In the genomic region with DNA sequence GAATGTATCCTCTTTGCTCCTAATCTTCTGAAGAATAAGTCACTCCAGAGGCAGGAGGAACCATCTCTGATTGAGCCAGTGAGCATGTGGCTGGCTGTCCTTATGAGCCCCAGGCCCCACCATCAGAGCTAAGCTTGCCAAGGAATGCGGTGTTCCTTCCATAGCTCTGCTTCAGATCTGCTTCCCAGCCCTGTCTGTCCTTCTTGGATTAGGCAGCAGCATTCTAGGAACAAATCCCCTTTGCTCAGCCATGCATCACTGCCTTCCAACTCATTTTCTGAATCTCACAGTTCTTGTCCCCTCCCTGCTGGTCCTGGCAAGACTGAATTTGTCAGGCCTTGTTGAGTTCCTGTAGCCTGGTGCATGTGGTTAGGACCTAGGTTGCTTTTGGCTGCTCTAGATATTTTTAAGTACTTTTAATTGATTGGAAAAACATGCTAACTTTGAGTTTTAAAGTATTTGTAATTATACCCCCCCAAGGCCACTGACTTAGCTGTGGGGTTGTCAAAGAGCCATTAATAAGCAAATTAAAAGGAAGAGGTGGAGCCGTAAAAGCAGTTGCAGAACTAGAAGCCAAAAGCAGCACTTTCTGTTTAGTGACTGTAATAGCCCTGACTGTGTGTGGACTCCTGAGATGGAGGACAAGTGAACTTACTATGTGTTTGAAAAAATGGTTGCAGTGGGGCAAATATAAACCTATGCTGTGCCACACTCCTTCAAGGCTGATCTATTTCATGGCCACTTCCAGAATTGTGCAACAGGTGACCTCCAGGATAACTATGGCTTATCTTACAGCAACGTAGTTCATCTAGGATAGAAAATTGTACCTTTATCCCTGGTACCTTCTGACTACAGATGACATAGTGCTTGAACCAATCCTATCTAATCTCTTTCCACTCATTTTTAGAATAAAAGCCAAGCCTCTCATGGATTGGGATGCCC, we compare ENCODE assay signal across 10 cellular contexts.
A peak's percentile ranks its signal among the peaks of the same experiment; 100 is the strongest.
DNase-seq lines count a peak whose midpoint lies in the region; ATAC-seq and TF ChIP-seq lines count a peak whose summit lies in the region.
"Had no signal": no experiment of that assay in that cellular context is flagged by ENCODE, and none has a peak within 500 bp of the region (broad histone marks: within the 10 kb centered on the region; RNA-seq: fewer than 3 reads in every experiment).

No MANE protein-coding gene starts in this region.

- peaks cover 8% of the 10 kb centered on the region; the same call in 1 of the 2 replicates for H3K9me2 ChIP-seq in GM23338 (ENCODE audit: insufficient read depth)

- H3K4me2 ChIP-seq in GM23338 = no peak overlapping the region
- H3K4me2 ChIP-seq in mesenchymal stem cell (ENCODE audit: low read length, poor library complexity, severe bottlenecking) = no peak overlapping the region

- H3K27me3 ChIP-seq in GM23338 (ENCODE audit: insufficient read depth) = no peaks in the 10 kb centered on the region
- no peaks in the 10 kb centered on the region for H3K27me3 ChIP-seq in mesenchymal stem cell (ENCODE audit: control insufficient read depth in 1 of 2, insufficient read depth in 1 of 2, low read length in 2 of 2)

- H3K23ac ChIP-seq in mesenchymal stem cell (ENCODE audit: low read length in 2 of 2) = no peak overlapping the region

- no peak for TF ChIP-seq CTCF in GM23338 (conservative IDR thresholded peaks at IDR 0.05; ENCODE audit: low read depth in 2 of 2)

- DNase-seq in AG08395 (ENCODE audit: low spot score) = peak; percentile 41
- DNase-seq in GM23338 (ENCODE audit: low spot score) = no peak
- peak; percentile 98 for DNase-seq in cerebellar cortex (ENCODE audit: low spot score)
- no peak for DNase-seq in mesenchymal stem cell
- no peak for DNase-seq in COLO829 (ENCODE audit: low spot score)
- no peak for DNase-seq in activated effector memory CD4-positive, alpha-beta T cell treated with Interleukin-2 at 50 U/mL for 16 hours
- no peak for DNase-seq in activated CD4-positive, CD25-positive, alpha-beta regulatory T cell (lab: John Stamatoyannopoulos, UW)
- DNase-seq: NCI-H1105; stimulated activated CD4-positive, alpha-beta T cell treated with anti-CD3 and anti-CD28 coated beads, Interleukin-4, amount 100 ng/mL, for 24 hours had no signal

- ATAC-seq in GM23338 (no peak; the same call in 2 of the 3 replicates), GM21447 (IDR thresholded peaks at IDR 0.05; ENCODE audit: unreplicated experiment) (no peak)

- no peak overlapping the region for H4K8ac ChIP-seq in mesenchymal stem cell (ENCODE audit: low read length)

- H3K4me3 ChIP-seq in GM23338 = no peak overlapping the region
- H3K4me3 ChIP-seq in mesenchymal stem cell (ENCODE audit: insufficient read depth in 1 of 2, low read depth in 1 of 2, low read length in 2 of 2) = no peak overlapping the region

- H2BK120ac ChIP-seq in mesenchymal stem cell (ENCODE audit: low read depth, low read length) = no peak overlapping the region

- no peak overlapping the region for H3K14ac ChIP-seq in mesenchymal stem cell (ENCODE audit: low read length in 2 of 2)

- H3K27me3 Mint-ChIP-seq in GM23338 (ENCODE audit: insufficient read depth, low read depth, poor library complexity) = peaks cover 2% of the 10 kb centered on the region

- peaks cover 8% of the 10 kb centered on the region for H3K4me1 Mint-ChIP-seq in GM23338

- H3K4me1 ChIP-seq in GM23338 (ENCODE audit: insufficient read depth) = no peaks in the 10 kb centered on the region
- H3K4me1 ChIP-seq in mesenchymal stem cell (ENCODE audit: control insufficient read depth, insufficient read depth, low read depth, low read length) = peaks cover 2% of the 10 kb centered on the region

- no peaks in the 10 kb centered on the region for H3K79me1 ChIP-seq in mesenchymal stem cell (replicated peaks; ENCODE audit: low read length, poor library complexity, severe bottlenecking)

- H3K27ac Mint-ChIP-seq in GM23338 = no peak overlapping the region

- H2BK15ac ChIP-seq in mesenchymal stem cell (ENCODE audit: low read depth, poor library complexity, severe bottlenecking) = no peak overlapping the region

- peak overlapping the region; percentile 80 for H2AFZ ChIP-seq in GM23338
- H2AFZ ChIP-seq in mesenchymal stem cell (ENCODE audit: low read depth, low read length) = no peak overlapping the region

- no peak overlapping the region for H3K4me3 Mint-ChIP-seq in GM23338

- no peaks in the 10 kb centered on the region for H3K36me3 Mint-ChIP-seq in GM23338 (ENCODE audit: low read depth)

- H3K27ac ChIP-seq in GM23338 (ENCODE audit: low read depth) (no peak overlapping the region), mesenchymal stem cell (ENCODE audit: low read length, poor library complexity, severe bottlenecking) (no peak overlapping the region)

- H2AK5ac ChIP-seq in mesenchymal stem cell (ENCODE audit: low read length, severe bottlenecking) = no peak overlapping the region

- no peaks in the 10 kb centered on the region for H3K36me3 ChIP-seq in GM23338 (ENCODE audit: insufficient read depth)
- H3K36me3 ChIP-seq in mesenchymal stem cell (ENCODE audit: control insufficient read depth in 1 of 2, insufficient read depth in 2 of 2, low read depth in 1 of 2, low read length in 2 of 2) = no peaks in the 10 kb centered on the region

- H3K18ac ChIP-seq in mesenchymal stem cell (ENCODE audit: low read depth in 1 of 2, low read length in 2 of 2) = peak overlapping the region in 1 of 2 experiments; percentile 38

- no peaks in the 10 kb centered on the region for H3K79me2 ChIP-seq in GM23338 (replicated peaks; ENCODE audit: insufficient read depth)

- 95% methylated on average over 3 of the region's 3 CpGs for WGBS in mesenchymal stem cell

- no peak overlapping the region for H3K9ac ChIP-seq in mesenchymal stem cell (ENCODE audit: low read length)

- no peaks in the 10 kb centered on the region for H3F3A ChIP-seq in GM23338 (replicated peaks; ENCODE audit: low read depth)

- H4K20me1 ChIP-seq in GM23338 (replicated peaks; ENCODE audit: insufficient read depth) = no peaks in the 10 kb centered on the region

- peak overlapping the region; percentile 2 for H4K91ac ChIP-seq in mesenchymal stem cell (ENCODE audit: low read length)

- no peak overlapping the region for H3K4ac ChIP-seq in mesenchymal stem cell (ENCODE audit: low read depth in 1 of 2, low read length in 2 of 2)

- H2BK5ac ChIP-seq in mesenchymal stem cell (ENCODE audit: low read depth, low read length, poor library complexity, severe bottlenecking) = no peak overlapping the region

- no peaks in the 10 kb centered on the region for H3K9me3 ChIP-seq in mesenchymal stem cell (ENCODE audit: control insufficient read depth, low read length)

- H3K9me3 Mint-ChIP-seq in GM23338 = no peaks in the 10 kb centered on the region

- no peak overlapping the region for H2BK12ac ChIP-seq in mesenchymal stem cell (ENCODE audit: low read length in 2 of 2)

TF ChIP-seq in GM23338, 12 proteins besides CTCF, POLR2A, EP300 and RAD21:
- TF ChIP-seq JUNB (IDR thresholded peaks at IDR 0.05; ENCODE audit: unreplicated experiment) (no peak), CREB1 (CRISPR knock-in tag; IDR thresholded peaks at IDR 0.05; ENCODE audit: low read depth) (no peak), POLR2AphosphoS5 (IDR thresholded peaks at IDR 0.05; ENCODE audit: low read depth) (no peak), EZH2 (IDR thresholded peaks at IDR 0.05; ENCODE audit: low read depth, unreplicated experiment) (no peak), ZNF114 (CRISPR knock-in tag; IDR thresholded peaks at IDR 0.05) (no peak), NANOG (IDR thresholded peaks at IDR 0.05; ENCODE audit: borderline replicate concordance) (no peak), EZH2phosphoT487 (IDR thresholded peaks at IDR 0.05; ENCODE audit: unreplicated experiment) (no peak)
- TF ChIP-seq, protein P1, sequence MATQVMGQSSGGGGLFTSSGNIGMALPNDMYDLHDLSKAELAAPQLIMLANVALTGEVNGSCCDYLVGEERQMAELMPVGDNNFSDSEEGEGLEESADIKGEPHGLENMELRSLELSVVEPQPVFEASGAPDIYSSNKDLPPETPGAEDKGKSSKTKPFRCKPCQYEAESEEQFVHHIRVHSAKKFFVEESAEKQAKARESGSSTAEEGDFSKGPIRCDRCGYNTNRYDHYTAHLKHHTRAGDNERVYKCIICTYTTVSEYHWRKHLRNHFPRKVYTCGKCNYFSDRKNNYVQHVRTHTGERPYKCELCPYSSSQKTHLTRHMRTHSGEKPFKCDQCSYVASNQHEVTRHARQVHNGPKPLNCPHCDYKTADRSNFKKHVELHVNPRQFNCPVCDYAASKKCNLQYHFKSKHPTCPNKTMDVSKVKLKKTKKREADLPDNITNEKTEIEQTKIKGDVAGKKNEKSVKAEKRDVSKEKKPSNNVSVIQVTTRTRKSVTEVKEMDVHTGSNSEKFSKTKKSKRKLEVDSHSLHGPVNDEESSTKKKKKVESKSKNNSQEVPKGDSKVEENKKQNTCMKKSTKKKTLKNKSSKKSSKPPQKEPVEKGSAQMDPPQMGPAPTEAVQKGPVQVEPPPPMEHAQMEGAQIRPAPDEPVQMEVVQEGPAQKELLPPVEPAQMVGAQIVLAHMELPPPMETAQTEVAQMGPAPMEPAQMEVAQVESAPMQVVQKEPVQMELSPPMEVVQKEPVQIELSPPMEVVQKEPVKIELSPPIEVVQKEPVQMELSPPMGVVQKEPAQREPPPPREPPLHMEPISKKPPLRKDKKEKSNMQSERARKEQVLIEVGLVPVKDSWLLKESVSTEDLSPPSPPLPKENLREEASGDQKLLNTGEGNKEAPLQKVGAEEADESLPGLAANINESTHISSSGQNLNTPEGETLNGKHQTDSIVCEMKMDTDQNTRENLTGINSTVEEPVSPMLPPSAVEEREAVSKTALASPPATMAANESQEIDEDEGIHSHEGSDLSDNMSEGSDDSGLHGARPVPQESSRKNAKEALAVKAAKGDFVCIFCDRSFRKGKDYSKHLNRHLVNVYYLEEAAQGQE (IDR thresholded peaks at IDR 0.05; ENCODE audit: unreplicated experiment) = no peak
- TF ChIP-seq, protein P2, sequence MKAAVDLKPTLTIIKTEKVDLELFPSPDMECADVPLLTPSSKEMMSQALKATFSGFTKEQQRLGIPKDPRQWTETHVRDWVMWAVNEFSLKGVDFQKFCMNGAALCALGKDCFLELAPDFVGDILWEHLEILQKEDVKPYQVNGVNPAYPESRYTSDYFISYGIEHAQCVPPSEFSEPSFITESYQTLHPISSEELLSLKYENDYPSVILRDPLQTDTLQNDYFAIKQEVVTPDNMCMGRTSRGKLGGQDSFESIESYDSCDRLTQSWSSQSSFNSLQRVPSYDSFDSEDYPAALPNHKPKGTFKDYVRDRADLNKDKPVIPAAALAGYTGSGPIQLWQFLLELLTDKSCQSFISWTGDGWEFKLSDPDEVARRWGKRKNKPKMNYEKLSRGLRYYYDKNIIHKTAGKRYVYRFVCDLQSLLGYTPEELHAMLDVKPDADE (IDR thresholded peaks at IDR 0.05) = no peak

Comparison
In these comparisons a context has a peak if more than half of its experiments do, and no peak if none do; other contexts are left out.
1. DNase-seq: peak in AG08395 (single experiment) and cerebellar cortex (single experiment); none in GM23338 (single experiment), mesenchymal stem cell (single experiment), COLO829 (single experiment), activated effector memory CD4-positive, alpha-beta T cell treated with Interleukin-2 at 50 U/mL for 16 hours (single experiment) and activated CD4-positive, CD25-positive, alpha-beta regulatory T cell (0 of 4).